11 cellular contexts compared by ENCODE assay signal in the genomic region with DNA sequence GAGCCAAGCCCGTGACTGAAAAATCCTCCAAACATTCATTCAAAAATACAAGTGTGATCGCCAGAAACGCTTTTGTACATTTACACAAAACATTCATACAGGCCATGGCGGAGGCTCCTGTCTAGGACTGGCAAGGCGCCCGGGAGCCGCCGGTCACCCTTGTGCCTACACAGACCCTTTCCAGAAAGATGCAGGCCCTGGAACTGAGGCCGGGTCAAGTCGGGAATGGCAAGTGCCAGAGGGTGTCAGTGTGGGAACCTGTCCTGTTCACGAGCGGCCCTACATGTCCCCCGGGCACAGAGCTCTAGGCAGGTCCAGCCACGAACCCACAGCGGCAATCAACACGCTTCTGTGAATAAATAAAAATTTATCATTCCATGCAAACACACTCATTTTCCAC. TPM values are rescaled to one million over a fixed set of nuclear protein-coding genes. Genes with fewer than 3 reads are reported as not detected.
DNase-seq lines count a peak whose midpoint lies in the region; ATAC-seq, FAIRE-seq and TF ChIP-seq lines count a peak whose summit lies in the region.
"Not testable (repeated sequence)": the region's sequence is repeated elsewhere in the genome, so short reads cannot be mapped to it uniquely, and the experiment has no call there.
"Had no signal": no experiment of that assay in that cellular context is flagged by ENCODE, and none has a peak within 500 bp of the region (broad histone marks: within the 10 kb centered on the region; RNA-seq: fewer than 3 reads in every experiment).

No MANE protein-coding gene starts in this region.

- not testable (repeated sequence) for ATAC-seq in natural killer cell treated with Interleukin-12 subunit alpha and Interleukin-12 subunit beta and Interleukin-15 and Interleukin-18, amount 100 ng/mL, for 72 hours

- not testable (repeated sequence) for H3K4me1 ChIP-seq in kidney (ENCODE audit: control insufficient read depth in 1 of 2, insufficient read depth in 1 of 2, low read depth in 1 of 2, low read length in 2 of 2); sigmoid colon

- not testable (repeated sequence) for H3K36me3 Mint-ChIP-seq in activated T-cell treated with anti-CD3 and anti-CD28 coated beads, Interleukin-2, amount 50 U/mL, for 24 hours (ENCODE audit: low read depth); natural killer cell treated with Interleukin-12 subunit alpha and Interleukin-12 subunit beta and Interleukin-15 and Interleukin-18, amount 100 ng/mL, for 72 hours

- TF ChIP-seq CTCF in coronary artery (IDR thresholded peaks at IDR 0.05); kidney (IDR thresholded peaks at IDR 0.05; ENCODE audit: borderline replicate concordance, extremely low read depth, insufficient read depth); sigmoid colon (IDR thresholded peaks at IDR 0.05): not testable (repeated sequence)

- not testable (repeated sequence) for H3K4me3 ChIP-seq in coronary artery; kidney (ENCODE audit: low read length in 2 of 2); sigmoid colon

- 94 to 96% methylated on average over 7 to 9 of the region's 16 CpGs for WGBS in sigmoid colon, 2 donors

- H3K27ac Mint-ChIP-seq in activated T-cell treated with anti-CD3 and anti-CD28 coated beads, Interleukin-2, amount 50 U/mL, for 24 hours; natural killer cell treated with Interleukin-12 subunit alpha and Interleukin-12 subunit beta and Interleukin-15 and Interleukin-18, amount 100 ng/mL, for 72 hours: not testable (repeated sequence)

- not testable (repeated sequence) for FAIRE-seq in kidney (lab: Jason Lieb, UNC)

- not testable (repeated sequence) for H3K27me3 Mint-ChIP-seq in activated T-cell treated with anti-CD3 and anti-CD28 coated beads, Interleukin-2, amount 50 U/mL, for 24 hours; natural killer cell treated with Interleukin-12 subunit alpha and Interleukin-12 subunit beta and Interleukin-15 and Interleukin-18, amount 100 ng/mL, for 72 hours

- intact Hi-C loops in kidney (cut with DNase I); sigmoid colon (cut with DNase I): not testable (repeated sequence)

- peak; percentile 7 for DNase-seq in activated T-cell treated with anti-CD3 and anti-CD28 coated beads, Interleukin-2, amount 50 U/mL, for 24 hours
- DNase-seq in coronary artery (ENCODE audit: low spot score) = peak; percentile 12
- peak; percentile 41 for DNase-seq in kidney
- peak; percentile 41 for DNase-seq in natural killer cell treated with Interleukin-12 subunit alpha and Interleukin-12 subunit beta and Interleukin-15 and Interleukin-18, amount 100 ng/mL, for 72 hours (ENCODE audit: low spot score)
- peak; percentile 20 for DNase-seq in sigmoid colon

- H3K4me3 Mint-ChIP-seq in activated T-cell treated with anti-CD3 and anti-CD28 coated beads, Interleukin-2, amount 50 U/mL, for 24 hours; natural killer cell treated with Interleukin-12 subunit alpha and Interleukin-12 subunit beta and Interleukin-15 and Interleukin-18, amount 100 ng/mL, for 72 hours: not testable (repeated sequence)

- not testable (repeated sequence) for TF ChIP-seq POLR2A in sigmoid colon (IDR thresholded peaks at IDR 0.05)

- TF ChIP-seq EP300 in sigmoid colon (IDR thresholded peaks at IDR 0.05) = not testable (repeated sequence)

- not testable (repeated sequence) for H3K36me3 ChIP-seq in kidney (ENCODE audit: control insufficient read depth in 1 of 2, insufficient read depth in 2 of 2, low read length in 2 of 2); sigmoid colon

- not testable (repeated sequence) for H3K4me1 Mint-ChIP-seq in activated T-cell treated with anti-CD3 and anti-CD28 coated beads, Interleukin-2, amount 50 U/mL, for 24 hours (ENCODE audit: low read depth); natural killer cell treated with Interleukin-12 subunit alpha and Interleukin-12 subunit beta and Interleukin-15 and Interleukin-18, amount 100 ng/mL, for 72 hours (ENCODE audit: low read depth in 2 of 2)

- H3K27ac ChIP-seq in coronary artery; kidney (ENCODE audit: low read depth in 2 of 2, low read length in 2 of 2); sigmoid colon: not testable (repeated sequence)

- not testable (repeated sequence) for H3K9me3 ChIP-seq in kidney (ENCODE audit: control insufficient read depth in 1 of 2, low read length in 2 of 2); sigmoid colon

- H3K9me3 Mint-ChIP-seq in activated T-cell treated with anti-CD3 and anti-CD28 coated beads, Interleukin-2, amount 50 U/mL, for 24 hours; natural killer cell treated with Interleukin-12 subunit alpha and Interleukin-12 subunit beta and Interleukin-15 and Interleukin-18, amount 100 ng/mL, for 72 hours: not testable (repeated sequence)

- not testable (repeated sequence) for H3K9ac ChIP-seq in kidney (ENCODE audit: low read length in 2 of 2)

- H3K27me3 ChIP-seq in sigmoid colon = not testable (repeated sequence)

RNA-seq across cellular contexts. Expression of gene TP53TG3D, which starts 36.1 kb away (rescaled TPM):
- total RNA-seq in kidney (not detected), sigmoid colon (1 to 10 TPM in 2 of 4 donors, not detected in 2; 1.6 to 1.9 TPM)
- polyA plus RNA-seq in kidney (ENCODE audit: insufficient read depth, low read depth, low replicate concordance) (not detected), sigmoid colon (1 to 10 TPM in 1 of 3 donors, not detected in 2; 1.2 TPM)
- total RNA-seq in natural killer cell treated with Interleukin-12 subunit alpha and Interleukin-12 subunit beta and Interleukin-15 and Interleukin-18, amount 100 ng/mL, for 72 hours = not detected
- total RNA-seq: A172; A673; Calu3; CD4-positive, alpha-beta memory T cell; GM23338; H9 had no signal
- polyA plus RNA-seq: GM23338 had no signal
